22 cellular contexts compared by ENCODE assay signal in genomic region chr18:58212274-58212673, GRCh38.
DNase-seq lines count a peak whose midpoint lies in the region; ATAC-seq, FAIRE-seq and TF ChIP-seq lines count a peak whose summit lies in the region.
"Had no signal": no experiment of that assay in that cellular context is flagged by ENCODE, and none has a peak within 500 bp of the region (broad histone marks: within the 10 kb centered on the region; RNA-seq: fewer than 3 reads in every experiment).

No MANE protein-coding gene starts in this region.

- H3K27ac ChIP-seq in RWPE2 (ENCODE audit: poor library complexity, severe bottlenecking) (peak overlapping the region; percentile 91), heart left ventricle (no peak overlapping the region)
- H3K27ac ChIP-seq: HL-60 had no signal

- H3K9me3 ChIP-seq in RWPE2 (ENCODE audit: severe bottlenecking) (no peaks in the 10 kb centered on the region), heart left ventricle (no peaks in the 10 kb centered on the region)
- H3K9me3 ChIP-seq: suprapubic skin had no signal

- H3K36me3 ChIP-seq in RWPE2 (ENCODE audit: low read depth) (0 out of 2 replicates have a peak, but pooled peaks cover 3% of the 10 kb centered on the region), heart left ventricle (no peaks in the 10 kb centered on the region)
- H3K36me3 ChIP-seq: suprapubic skin had no signal

- H3K4me1 ChIP-seq in RWPE2 (ENCODE audit: insufficient read depth, poor library complexity, severe bottlenecking) (peaks cover 78% of the 10 kb centered on the region), heart left ventricle (peaks cover 0 to 23% (median 13%) of the 10 kb centered on the region in 12 donors)

- peaks cover 0 to 8% of the 10 kb centered on the region in 2 donors for H3K36me3 Mint-ChIP-seq in naive B cell
- no peaks in the 10 kb centered on the region for H3K36me3 Mint-ChIP-seq in naive thymus-derived CD8-positive, alpha-beta T cell
- H3K36me3 Mint-ChIP-seq: activated CD8-positive, alpha-beta memory T cell treated with anti-CD3 and anti-CD28 coated beads, Interleukin-2, amount 10 ng/mL, durations not matched to agents 7 days and 5 days had no signal

- ATAC-seq in GM21447 (IDR thresholded peaks at IDR 0.05; ENCODE audit: unreplicated experiment) (peak; percentile 46), RWPE2 (ENCODE audit: low read depth) (no peak), naive B cell (ENCODE audit: low read depth in 2 of 2) (peak; percentile 67 to 84), HG03354 (IDR thresholded peaks at IDR 0.05; ENCODE audit: poor library complexity, severe bottlenecking, unreplicated experiment) (no peak), heart left ventricle (no peak)
- ATAC-seq in naive thymus-derived CD8-positive, alpha-beta T cell, result no peak
- ATAC-seq: activated CD8-positive, alpha-beta memory T cell treated with anti-CD3 and anti-CD28 coated beads, Interleukin-2, amount 10 ng/mL, durations not matched to agents 7 days and 5 days; foreskin keratinocyte; K562; sciatic nerve had no signal

- H3K4me3 ChIP-seq in RWPE2 (ENCODE audit: severe bottlenecking) (no peak overlapping the region), heart left ventricle (no peak overlapping the region)
- H3K4me3 ChIP-seq: K562, suprapubic skin had no signal

- TF ChIP-seq CTCF in RWPE2 (IDR thresholded peaks at IDR 0.05; ENCODE audit: poor library complexity, severe bottlenecking) (no peak), heart left ventricle (IDR thresholded peaks at IDR 0.05) (no peak)

- no peaks in the 10 kb centered on the region for H3K9me3 Mint-ChIP-seq in naive B cell
- no peaks in the 10 kb centered on the region for H3K9me3 Mint-ChIP-seq in naive thymus-derived CD8-positive, alpha-beta T cell

- WGBS in heart left ventricle, 4 donors, result 84 to 96% (median 88%) methylated on average over 7 to 8 of the region's 8 CpGs

- intact Hi-C loops in heart left ventricle (cut with DNase I), result no loop called here

- no peak for TF ChIP-seq POLR2A in heart left ventricle (IDR thresholded peaks at IDR 0.05)

- DNase-seq in GM18507 (ENCODE audit: extremely low spot score, insufficient read length, low read depth) (no peak), RWPE2 (ENCODE audit: low spot score) (no peak), naive B cell (no peak), heart left ventricle (no peak), KG1 (lab: John Stamatoyannopoulos, UW) (no peak)
- DNase-seq in naive thymus-derived CD8-positive, alpha-beta T cell, result no peak
- DNase-seq: activated CD8-positive, alpha-beta memory T cell treated with anti-CD3 and anti-CD28 coated beads, Interleukin-2, amount 10 ng/mL, durations not matched to agents 7 days and 5 days; activated effector memory CD4-positive, alpha-beta T cell treated with anti-CD3 and anti-CD28 coated beads, Interleukin-2, amount 50 U/mL, for 16 hours; anterior cingulate cortex; COR-L47; foreskin keratinocyte; NCI-H1092 treated with DMSO at 0.1 percent for 48 hours; NCI-H69; occipital lobe; SIG-M5; T-helper 2 cell had no signal

- POLR2A ChIA-PET in naive thymus-derived CD8-positive, alpha-beta T cell (lab: Charles Lee), result no interaction called here

- H3K27me3 ChIP-seq in RWPE2 (ENCODE audit: insufficient read depth, poor library complexity, severe bottlenecking) (no peaks in the 10 kb centered on the region), heart left ventricle (peaks cover 0 to 15% (median 0%) of the 10 kb centered on the region in 9 donors)
- H3K27me3 ChIP-seq: foreskin keratinocyte, suprapubic skin had no signal

- FAIRE-seq in GM18507 (lab: Jason Lieb, UNC), result peak; percentile 73
- FAIRE-seq: K562 had no signal

- peaks cover 13 to 25% (median 23%) of the 10 kb centered on the region in 3 donors for H3K4me1 Mint-ChIP-seq in naive B cell
- H3K4me1 Mint-ChIP-seq in naive thymus-derived CD8-positive, alpha-beta T cell, result peaks cover 19 to 32% (median 24%) of the 10 kb centered on the region in 4 donors

- no peak overlapping the region for H3K4me3 Mint-ChIP-seq in naive B cell
- no peak overlapping the region for H3K4me3 Mint-ChIP-seq in naive thymus-derived CD8-positive, alpha-beta T cell
- H3K4me3 Mint-ChIP-seq: activated CD8-positive, alpha-beta memory T cell treated with anti-CD3 and anti-CD28 coated beads, Interleukin-2, amount 10 ng/mL, durations not matched to agents 7 days and 5 days had no signal

- no peak overlapping the region for H3K27ac Mint-ChIP-seq in naive B cell
- no peak overlapping the region for H3K27ac Mint-ChIP-seq in naive thymus-derived CD8-positive, alpha-beta T cell
- H3K27ac Mint-ChIP-seq: activated CD8-positive, alpha-beta memory T cell treated with anti-CD3 and anti-CD28 coated beads, Interleukin-2, amount 10 ng/mL, durations not matched to agents 7 days and 5 days had no signal

- peaks cover 7 to 45% (median 14%) of the 10 kb centered on the region in 3 donors for H3K27me3 Mint-ChIP-seq in naive B cell
- H3K27me3 Mint-ChIP-seq in naive thymus-derived CD8-positive, alpha-beta T cell, result peaks cover 0 to 20% (median 3%) of the 10 kb centered on the region in 5 donors

Comparison
In these comparisons a context has a peak if more than half of its experiments do, and no peak if none do; other contexts are left out.
1. ATAC-seq: peak in GM21447 (single experiment) and naive B cell (2 of 2); none in RWPE2 (single experiment), HG03354 (single experiment), heart left ventricle (0 of 4) and naive thymus-derived CD8-positive, alpha-beta T cell (0 of 2).